In genomic region chr10:79477456-79477855, GRCh38 we compare ENCODE assay signal across 32 cellular contexts.
"Had no signal": no experiment of that assay in that cellular context is flagged by ENCODE, and none has a peak within 500 bp of the region (broad histone marks: within the 10 kb centered on the region; RNA-seq: fewer than 3 reads in every experiment).

No MANE protein-coding gene starts in this region.

- H3K27ac Mint-ChIP-seq: activated CD4-positive, alpha-beta memory T cell treated with anti-CD3 and anti-CD28 coated beads for 36 hours; activated CD4-positive, alpha-beta T cell treated with anti-CD3 and anti-CD28 coated beads for 36 hours; activated CD4-positive, alpha-beta T cell treated with anti-CD3 and anti-CD28 coated beads, Interleukin-2, amount 10 ng/mL, durations not matched to agents 24 days and 14 days; activated CD8-positive, alpha-beta memory T cell treated with anti-CD3 and anti-CD28 coated beads, Interleukin-2, amount 10 ng/mL, durations not matched to agents 7 days and 5 days; activated CD8-positive, alpha-beta T cell treated with anti-CD3 and anti-CD28 coated beads, Interleukin-2, amount 10 ng/mL, durations not matched to agents 7 days and 5 days; activated naive CD4-positive, alpha-beta T cell treated with anti-CD3 and anti-CD28 coated beads for 36 hours; activated naive CD4-positive, alpha-beta T cell treated with anti-CD3 and anti-CD28 coated beads, Interleukin-2, amount 50 U/mL, for 24 hours; activated naive CD8-positive, alpha-beta T cell treated with anti-CD3 and anti-CD28 coated beads for 36 hours; activated naive CD8-positive, alpha-beta T cell treated with anti-CD3 and anti-CD28 coated beads, Interleukin-2, amount 50 U/mL, for 24 hours; activated T-helper 1 cell treated with anti-CD3 and anti-CD28 coated beads, Interleukin-12 subunit alpha, Interleukin-12 subunit beta, Interleukin-2, Interleukin-4 antibody, amounts not matched to agents 30 ng/mL and 10 ng/mL and 1 ng/mL, durations not matched to agents 14 hours and 24 hours and 36 hours; activated T-helper 2 cell treated with anti-CD3 and anti-CD28 coated beads, Interferon-gamma antibody, Interleukin-2, Interleukin-4, amounts not matched to agents 10 μg/mL and 5 μg/mL and 100 μg/mL, durations not matched to agents 14 hours and 24 hours and 36 hours; brain; dendritic cell treated with granulocyte-macrophage colony-stimulating factor and Interleukin-4, amounts not matched to agents 40 ng/mL and 50 ng/mL, for 4 days; endodermal cell had no signal

- H3K4me3 Mint-ChIP-seq: activated CD4-positive, alpha-beta memory T cell treated with anti-CD3 and anti-CD28 coated beads for 36 hours; activated CD4-positive, alpha-beta T cell treated with anti-CD3 and anti-CD28 coated beads for 36 hours; activated CD4-positive, alpha-beta T cell treated with anti-CD3 and anti-CD28 coated beads, Interleukin-2, amount 10 ng/mL, durations not matched to agents 24 days and 14 days; activated CD8-positive, alpha-beta memory T cell treated with anti-CD3 and anti-CD28 coated beads, Interleukin-2, amount 10 ng/mL, durations not matched to agents 7 days and 5 days; activated CD8-positive, alpha-beta T cell treated with anti-CD3 and anti-CD28 coated beads, Interleukin-2, amount 10 ng/mL, durations not matched to agents 7 days and 5 days; activated naive CD4-positive, alpha-beta T cell treated with anti-CD3 and anti-CD28 coated beads for 36 hours; activated naive CD4-positive, alpha-beta T cell treated with anti-CD3 and anti-CD28 coated beads, Interleukin-2, amount 50 U/mL, for 24 hours; activated naive CD8-positive, alpha-beta T cell treated with anti-CD3 and anti-CD28 coated beads for 36 hours; activated naive CD8-positive, alpha-beta T cell treated with anti-CD3 and anti-CD28 coated beads, Interleukin-2, amount 50 U/mL, for 24 hours; activated T-helper 1 cell treated with anti-CD3 and anti-CD28 coated beads, Interleukin-12 subunit alpha, Interleukin-12 subunit beta, Interleukin-2, Interleukin-4 antibody, amounts not matched to agents 30 ng/mL and 10 ng/mL and 1 ng/mL, durations not matched to agents 14 hours and 24 hours and 36 hours; brain; central memory CD8-positive, alpha-beta T cell; dendritic cell treated with granulocyte-macrophage colony-stimulating factor and Interleukin-4, amounts not matched to agents 40 ng/mL and 50 ng/mL, for 4 days; endodermal cell had no signal

- H3K36me3 Mint-ChIP-seq: activated CD4-positive, alpha-beta memory T cell treated with anti-CD3 and anti-CD28 coated beads for 36 hours; activated CD8-positive, alpha-beta memory T cell treated with anti-CD3 and anti-CD28 coated beads, Interleukin-2, amount 10 ng/mL, durations not matched to agents 7 days and 5 days; activated naive CD4-positive, alpha-beta T cell treated with anti-CD3 and anti-CD28 coated beads, Interleukin-2, amount 50 U/mL, for 24 hours; activated naive CD8-positive, alpha-beta T cell treated with anti-CD3 and anti-CD28 coated beads for 36 hours; brain had no signal

- H3K36me3 ChIP-seq: adrenal gland, ascending aorta, breast epithelium, esophagus squamous epithelium, gastroesophageal sphincter had no signal

- H3K4me1 Mint-ChIP-seq: activated CD4-positive, alpha-beta T cell treated with anti-CD3 and anti-CD28 coated beads for 36 hours; activated CD4-positive, alpha-beta T cell treated with anti-CD3 and anti-CD28 coated beads, Interleukin-2, amount 10 ng/mL, durations not matched to agents 24 days and 14 days; activated naive CD4-positive, alpha-beta T cell treated with anti-CD3 and anti-CD28 coated beads, Interleukin-2, amount 50 U/mL, for 24 hours; activated naive CD8-positive, alpha-beta T cell treated with anti-CD3 and anti-CD28 coated beads for 36 hours; activated naive CD8-positive, alpha-beta T cell treated with anti-CD3 and anti-CD28 coated beads, Interleukin-2, amount 50 U/mL, for 24 hours; central memory CD8-positive, alpha-beta T cell; endodermal cell had no signal

- DNase-seq: activated CD4-positive, alpha-beta memory T cell treated with anti-CD3 and anti-CD28 coated beads for 36 hours; activated CD4-positive, alpha-beta T cell treated with anti-CD3 and anti-CD28 coated beads for 36 hours; activated CD4-positive, alpha-beta T cell treated with anti-CD3 and anti-CD28 coated beads, Interleukin-2, amount 10 ng/mL, durations not matched to agents 24 days and 14 days; activated CD4-positive, CD25-positive, alpha-beta regulatory T cell; activated CD4-positive, CD25-positive, alpha-beta regulatory T cell treated with anti-CD3 and anti-CD28 coated beads, Interleukin-2, amount 50 U/mL, for 72 hours; activated CD8-positive, alpha-beta memory T cell treated with anti-CD3 and anti-CD28 coated beads, Interleukin-2, amount 10 ng/mL, durations not matched to agents 7 days and 5 days; activated CD8-positive, alpha-beta memory T cell treated with anti-CD3 and anti-CD28 coated beads, Interleukin-2, amount 50 U/mL, for 4 hours; activated CD8-positive, alpha-beta T cell treated with anti-CD3 and anti-CD28 coated beads, Interleukin-2, amount 10 ng/mL, durations not matched to agents 7 days and 5 days; activated effector memory CD4-positive, alpha-beta T cell treated with anti-CD3 and anti-CD28 coated beads, Interleukin-2, amount 50 U/mL, for 16 hours; activated naive CD4-positive, alpha-beta T cell treated with anti-CD3 and anti-CD28 coated beads for 36 hours; activated naive CD8-positive, alpha-beta T cell treated with anti-CD3 and anti-CD28 coated beads for 36 hours; activated naive CD8-positive, alpha-beta T cell treated with anti-CD3 and anti-CD28 coated beads, Interleukin-2, amount 50 U/mL, for 24 hours; activated T-cell treated with anti-CD3 and anti-CD28 coated beads, Interleukin-2, amount 50 U/mL, for 1 hour; activated T-cell treated with anti-CD3 and anti-CD28 coated beads, Interleukin-2, amount 50 U/mL, for 48 hours; adrenal gland; dorsolateral prefrontal cortex; effector memory CD4-positive, alpha-beta T cell; endodermal cell; erythroblast; esophagus squamous epithelium; foreskin melanocyte; T-helper 2 cell had no signal

- H3K9me3 Mint-ChIP-seq: activated CD4-positive, alpha-beta memory T cell treated with anti-CD3 and anti-CD28 coated beads for 36 hours; activated CD4-positive, alpha-beta T cell treated with anti-CD3 and anti-CD28 coated beads, Interleukin-2, amount 10 ng/mL, durations not matched to agents 24 days and 14 days; activated naive CD4-positive, alpha-beta T cell treated with anti-CD3 and anti-CD28 coated beads for 36 hours; activated naive CD4-positive, alpha-beta T cell treated with anti-CD3 and anti-CD28 coated beads, Interleukin-2, amount 50 U/mL, for 24 hours; activated naive CD8-positive, alpha-beta T cell treated with anti-CD3 and anti-CD28 coated beads for 36 hours; activated naive CD8-positive, alpha-beta T cell treated with anti-CD3 and anti-CD28 coated beads, Interleukin-2, amount 50 U/mL, for 24 hours; activated T-helper 1 cell treated with anti-CD3 and anti-CD28 coated beads, Interleukin-12 subunit alpha, Interleukin-12 subunit beta, Interleukin-2, Interleukin-4 antibody, amounts not matched to agents 30 ng/mL and 10 ng/mL and 1 ng/mL, durations not matched to agents 14 hours and 24 hours and 36 hours; activated T-helper 2 cell treated with anti-CD3 and anti-CD28 coated beads, Interferon-gamma antibody, Interleukin-2, Interleukin-4, amounts not matched to agents 10 μg/mL and 5 μg/mL and 100 μg/mL, durations not matched to agents 14 hours and 24 hours and 36 hours; central memory CD8-positive, alpha-beta T cell; dendritic cell treated with granulocyte-macrophage colony-stimulating factor and Interleukin-4, amounts not matched to agents 40 ng/mL and 50 ng/mL, for 4 days; endodermal cell had no signal

- ATAC-seq: activated CD4-positive, alpha-beta T cell treated with anti-CD3 and anti-CD28 coated beads for 36 hours; activated CD8-positive, alpha-beta memory T cell treated with anti-CD3 and anti-CD28 coated beads, Interleukin-2, amount 10 ng/mL, durations not matched to agents 7 days and 5 days; activated CD8-positive, alpha-beta T cell treated with anti-CD3 and anti-CD28 coated beads, Interleukin-2, amount 10 ng/mL, durations not matched to agents 7 days and 5 days; activated naive CD8-positive, alpha-beta T cell treated with anti-CD3 and anti-CD28 coated beads, Interleukin-2, amount 50 U/mL, for 24 hours; gastroesophageal sphincter had no signal

- H3K27me3 ChIP-seq: adrenal gland, ascending aorta, breast epithelium, dorsolateral prefrontal cortex, esophagus squamous epithelium, gastroesophageal sphincter had no signal

- H3K27ac ChIP-seq: adrenal gland, ascending aorta, breast epithelium, coronary artery, dorsolateral prefrontal cortex, esophagus squamous epithelium, gastroesophageal sphincter had no signal

- H3K9me3 ChIP-seq: adrenal gland, ascending aorta, breast epithelium, esophagus squamous epithelium, gastroesophageal sphincter had no signal

- H3K4me1 ChIP-seq: ascending aorta, breast epithelium had no signal

- H3K4me3 ChIP-seq: adrenal gland, ascending aorta, breast epithelium, coronary artery, dorsolateral prefrontal cortex, esophagus squamous epithelium, gastroesophageal sphincter had no signal
